26 cellular contexts compared by ENCODE assay signal in genomic region chr16:15934991-15935390, GRCh38.
"Had no signal": no experiment of that assay in that cellular context is flagged by ENCODE, and none has a peak within 500 bp of the region (broad histone marks: within the 10 kb centered on the region; RNA-seq: fewer than 3 reads in every experiment).

No MANE protein-coding gene starts in this region.

- H3K4me2 ChIP-seq: neural progenitor cell had no signal

- H3K27ac ChIP-seq: neural progenitor cell, ovary, parathyroid adenoma, psoas muscle, right lobe of liver, sigmoid colon, stomach, thoracic aorta, thyroid gland, tibial nerve, upper lobe of right lung, vagina had no signal

- FAIRE-seq: small intestine had no signal

- H3K9ac ChIP-seq: neural progenitor cell, parathyroid adenoma had no signal

- H3K36me3 ChIP-seq: neural progenitor cell, ovary, right lobe of liver, sigmoid colon, stomach, thoracic aorta, thyroid gland, tibial nerve, upper lobe of right lung, vagina had no signal

- H3K9me3 ChIP-seq: ovary, right lobe of liver, thoracic aorta, thyroid gland, upper lobe of right lung, vagina had no signal

- H3K4me3 ChIP-seq: neural progenitor cell, ovary, psoas muscle, right lobe of liver, sigmoid colon, stomach, thoracic aorta, thyroid gland, tibial nerve, upper lobe of right lung, vagina had no signal

- ATAC-seq: naive thymus-derived CD4-positive, alpha-beta T cell; natural killer cell; psoas muscle; right cardiac atrium; right lobe of liver; stimulated activated effector memory CD8-positive, alpha-beta T cell treated with anti-CD3 and anti-CD28 coated beads, Interleukin-12 subunit alpha, Interleukin-12 subunit beta, amount 100 ng/mL, for 72 hours; stimulated activated naive B cell treated with anti-CD40 and anti-IgM and Interleukin-4, amounts not matched to agents 10 μg/mL and 1 μg/mL and 100 μg/mL, for 72 hours; upper lobe of right lung had no signal

- H3K4me1 ChIP-seq: neural progenitor cell, parathyroid adenoma, psoas muscle, right lobe of liver, sigmoid colon, stomach, thyroid gland, tibial nerve, upper lobe of right lung, vagina had no signal

- H3K27me3 ChIP-seq: neural progenitor cell, ovary, right lobe of liver, sigmoid colon, stomach, thyroid gland, tibial nerve, upper lobe of right lung, vagina had no signal

- H2AFZ ChIP-seq: neural progenitor cell, parathyroid adenoma had no signal

- DNase-seq: naive thymus-derived CD4-positive, alpha-beta T cell; natural killer cell; occipital lobe; posterior cingulate gyrus; psoas muscle; right cardiac atrium; right lobe of liver; small intestine; stimulated activated CD4-positive, alpha-beta T cell treated with anti-CD3 and anti-CD28 coated beads, Interleukin-15, amount 100 ng/mL, for 24 hours; stimulated activated CD4-positive, alpha-beta T cell treated with anti-CD3 and anti-CD28 coated beads, Interleukin-2, amount 100 ng/mL, for 24 hours; stimulated activated CD4-positive, alpha-beta T cell treated with anti-CD3 and anti-CD28 coated beads, Interleukin-2, amount 100 ng/mL, for 48 hours; stimulated activated CD4-positive, alpha-beta T cell treated with anti-CD3 and anti-CD28 coated beads, Interleukin-4, amount 100 ng/mL, for 24 hours; stimulated activated naive B cell treated with anti-CD40 and anti-IgM and Interleukin-4, amounts not matched to agents 10 μg/mL and 1 μg/mL and 100 μg/mL, for 72 hours; stimulated activated naive CD4-positive, alpha-beta T cell treated with Interleukin-2 at 50 U/mL for 16 hours; stomach; thyroid gland; trophoblast cell; upper lobe of right lung had no signal

- H3K79me2 ChIP-seq: parathyroid adenoma had no signal
